In the genomic region with DNA sequence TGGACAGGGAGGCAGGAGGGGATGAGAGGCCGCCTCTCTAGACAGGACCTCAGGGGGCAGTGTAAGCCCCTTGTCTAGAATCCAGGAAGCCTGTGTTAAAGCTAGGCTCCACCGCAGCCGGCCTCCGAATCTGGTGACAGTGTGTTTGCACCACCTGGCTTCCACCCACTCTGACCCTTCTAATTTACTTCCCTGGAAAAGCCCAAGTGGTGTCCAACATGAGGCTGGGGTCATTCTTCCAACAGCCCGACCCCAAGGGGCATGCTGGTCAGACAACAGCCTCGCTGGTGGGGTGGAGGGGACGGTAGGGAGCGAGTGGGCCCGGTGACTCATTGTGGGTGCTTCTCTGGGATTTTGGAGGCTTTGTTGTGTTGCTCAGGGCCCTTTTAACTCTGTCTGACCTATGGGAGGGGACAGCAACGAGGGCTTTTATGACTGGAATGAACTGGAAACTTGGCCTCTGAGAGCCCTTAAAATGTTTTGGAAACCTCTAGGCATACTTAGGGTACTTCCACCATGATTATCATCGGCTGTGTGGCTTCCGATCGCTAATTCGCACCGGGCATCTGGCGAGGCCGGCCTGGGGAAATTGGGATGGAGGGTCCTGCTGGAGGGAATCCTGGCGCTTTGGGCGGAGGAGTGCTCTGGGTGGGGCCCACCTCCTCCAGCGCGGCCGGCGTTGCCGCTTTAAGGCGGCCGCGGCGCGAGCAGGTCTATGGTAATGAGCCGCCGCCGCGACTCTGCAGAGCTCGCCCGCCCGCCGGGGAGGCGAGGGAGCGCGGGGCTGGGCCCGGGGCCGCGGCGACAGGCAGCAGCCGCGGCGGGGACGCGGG, we compare ENCODE assay signal across 1 cellular context.
TF ChIP-seq lines count a peak whose summit lies in the region.

A gene with protein sequence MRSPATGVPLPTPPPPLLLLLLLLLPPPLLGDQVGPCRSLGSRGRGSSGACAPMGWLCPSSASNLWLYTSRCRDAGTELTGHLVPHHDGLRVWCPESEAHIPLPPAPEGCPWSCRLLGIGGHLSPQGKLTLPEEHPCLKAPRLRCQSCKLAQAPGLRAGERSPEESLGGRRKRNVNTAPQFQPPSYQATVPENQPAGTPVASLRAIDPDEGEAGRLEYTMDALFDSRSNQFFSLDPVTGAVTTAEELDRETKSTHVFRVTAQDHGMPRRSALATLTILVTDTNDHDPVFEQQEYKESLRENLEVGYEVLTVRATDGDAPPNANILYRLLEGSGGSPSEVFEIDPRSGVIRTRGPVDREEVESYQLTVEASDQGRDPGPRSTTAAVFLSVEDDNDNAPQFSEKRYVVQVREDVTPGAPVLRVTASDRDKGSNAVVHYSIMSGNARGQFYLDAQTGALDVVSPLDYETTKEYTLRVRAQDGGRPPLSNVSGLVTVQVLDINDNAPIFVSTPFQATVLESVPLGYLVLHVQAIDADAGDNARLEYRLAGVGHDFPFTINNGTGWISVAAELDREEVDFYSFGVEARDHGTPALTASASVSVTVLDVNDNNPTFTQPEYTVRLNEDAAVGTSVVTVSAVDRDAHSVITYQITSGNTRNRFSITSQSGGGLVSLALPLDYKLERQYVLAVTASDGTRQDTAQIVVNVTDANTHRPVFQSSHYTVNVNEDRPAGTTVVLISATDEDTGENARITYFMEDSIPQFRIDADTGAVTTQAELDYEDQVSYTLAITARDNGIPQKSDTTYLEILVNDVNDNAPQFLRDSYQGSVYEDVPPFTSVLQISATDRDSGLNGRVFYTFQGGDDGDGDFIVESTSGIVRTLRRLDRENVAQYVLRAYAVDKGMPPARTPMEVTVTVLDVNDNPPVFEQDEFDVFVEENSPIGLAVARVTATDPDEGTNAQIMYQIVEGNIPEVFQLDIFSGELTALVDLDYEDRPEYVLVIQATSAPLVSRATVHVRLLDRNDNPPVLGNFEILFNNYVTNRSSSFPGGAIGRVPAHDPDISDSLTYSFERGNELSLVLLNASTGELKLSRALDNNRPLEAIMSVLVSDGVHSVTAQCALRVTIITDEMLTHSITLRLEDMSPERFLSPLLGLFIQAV (N-terminal part only) (plus strand): TSS at position 743 of the 833 bp plus-strand sequence. CDS start 541 bp downstream, outside the sequence.

TF ChIP-seq in SK-N-SH, 30 proteins besides CTCF, POLR2A, EP300 and RAD21 (continued from another document):
- TF ChIP-seq, protein P1, sequence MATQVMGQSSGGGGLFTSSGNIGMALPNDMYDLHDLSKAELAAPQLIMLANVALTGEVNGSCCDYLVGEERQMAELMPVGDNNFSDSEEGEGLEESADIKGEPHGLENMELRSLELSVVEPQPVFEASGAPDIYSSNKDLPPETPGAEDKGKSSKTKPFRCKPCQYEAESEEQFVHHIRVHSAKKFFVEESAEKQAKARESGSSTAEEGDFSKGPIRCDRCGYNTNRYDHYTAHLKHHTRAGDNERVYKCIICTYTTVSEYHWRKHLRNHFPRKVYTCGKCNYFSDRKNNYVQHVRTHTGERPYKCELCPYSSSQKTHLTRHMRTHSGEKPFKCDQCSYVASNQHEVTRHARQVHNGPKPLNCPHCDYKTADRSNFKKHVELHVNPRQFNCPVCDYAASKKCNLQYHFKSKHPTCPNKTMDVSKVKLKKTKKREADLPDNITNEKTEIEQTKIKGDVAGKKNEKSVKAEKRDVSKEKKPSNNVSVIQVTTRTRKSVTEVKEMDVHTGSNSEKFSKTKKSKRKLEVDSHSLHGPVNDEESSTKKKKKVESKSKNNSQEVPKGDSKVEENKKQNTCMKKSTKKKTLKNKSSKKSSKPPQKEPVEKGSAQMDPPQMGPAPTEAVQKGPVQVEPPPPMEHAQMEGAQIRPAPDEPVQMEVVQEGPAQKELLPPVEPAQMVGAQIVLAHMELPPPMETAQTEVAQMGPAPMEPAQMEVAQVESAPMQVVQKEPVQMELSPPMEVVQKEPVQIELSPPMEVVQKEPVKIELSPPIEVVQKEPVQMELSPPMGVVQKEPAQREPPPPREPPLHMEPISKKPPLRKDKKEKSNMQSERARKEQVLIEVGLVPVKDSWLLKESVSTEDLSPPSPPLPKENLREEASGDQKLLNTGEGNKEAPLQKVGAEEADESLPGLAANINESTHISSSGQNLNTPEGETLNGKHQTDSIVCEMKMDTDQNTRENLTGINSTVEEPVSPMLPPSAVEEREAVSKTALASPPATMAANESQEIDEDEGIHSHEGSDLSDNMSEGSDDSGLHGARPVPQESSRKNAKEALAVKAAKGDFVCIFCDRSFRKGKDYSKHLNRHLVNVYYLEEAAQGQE (IDR thresholded peaks at IDR 0.05; ENCODE audit: low read depth, low read length), result no peak
- no peak for TF ChIP-seq MEF2A (IDR thresholded peaks at IDR 0.05; ENCODE audit: borderline replicate concordance, low read depth)
- TF ChIP-seq CHD2 (IDR thresholded peaks at IDR 0.05; ENCODE audit: low read length, partially characterized antibody), result no peak
- TF ChIP-seq RCOR1 (IDR thresholded peaks at IDR 0.05; ENCODE audit: low read length), result no peak
